ENCODE assay signal across 9 cellular contexts in the genomic region with DNA sequence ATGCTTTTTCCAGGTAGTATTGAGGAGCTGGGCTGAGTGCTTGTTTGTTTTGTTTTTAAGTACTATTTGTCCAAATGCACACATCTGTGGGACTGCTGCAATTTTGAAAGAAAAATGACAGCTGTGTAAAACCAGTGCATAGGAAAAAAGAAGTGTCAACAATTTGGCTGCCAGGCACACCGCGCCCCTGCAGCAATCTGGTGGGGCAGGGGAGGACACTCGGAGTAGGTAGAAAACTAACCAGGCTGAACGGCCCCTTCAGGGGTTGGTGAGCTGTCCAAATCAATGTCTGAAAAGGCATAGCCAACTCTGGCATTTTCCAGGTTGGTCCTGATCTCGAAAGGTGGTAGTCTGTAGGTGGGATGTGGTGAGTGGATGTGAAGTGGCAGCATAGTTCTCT. TPM values are rescaled to one million over a fixed set of nuclear protein-coding genes. Genes with fewer than 3 reads are reported as not detected.
DNase-seq lines count a peak whose midpoint lies in the region; TF ChIP-seq lines count a peak whose summit lies in the region.
"Had no signal": no experiment of that assay in that cellular context is flagged by ENCODE, and none has a peak within 500 bp of the region (broad histone marks: within the 10 kb centered on the region; RNA-seq: fewer than 3 reads in every experiment).

No MANE protein-coding gene starts in this region.

- H3K79me2 ChIP-seq in OCI-LY7 (ENCODE audit: insufficient read depth, low read depth, low read length), result no peaks in the 10 kb centered on the region

- H3K36me3 Mint-ChIP-seq in CD8-positive, alpha-beta memory T cell, result no peaks in the 10 kb centered on the region
- peaks cover 6% of the 10 kb centered on the region for H3K36me3 Mint-ChIP-seq in activated CD4-positive, alpha-beta memory T cell treated with anti-CD3 and anti-CD28 coated beads, Interleukin-2, amount 10 ng/mL, durations not matched to agents 7 days and 5 days (ENCODE audit: low read depth)

- no TSS peak for BruUV-seq in OCI-LY7 (replicated peaks; lab: Mats Ljungman, UMichigan)

- no peaks in the 10 kb centered on the region for H3K4me1 ChIP-seq in CD8-positive, alpha-beta memory T cell (ENCODE audit: insufficient read depth, low read length)
- no peaks in the 10 kb centered on the region for H3K4me1 ChIP-seq in ovary (ENCODE audit: insufficient read depth)
- H3K4me1 ChIP-seq in tibial nerve, result peaks cover 0 to 6% (median 0%) of the 10 kb centered on the region in 4 donors
- H3K4me1 ChIP-seq in OCI-LY7 (ENCODE audit: insufficient read depth, low read length, poor library complexity, severe bottlenecking), result no peaks in the 10 kb centered on the region

- peaks cover 4 to 11% (median 4%) of the 10 kb centered on the region in 3 donors for H3K4me1 Mint-ChIP-seq in CD8-positive, alpha-beta memory T cell
- peaks cover 23% of the 10 kb centered on the region for H3K4me1 Mint-ChIP-seq in activated CD4-positive, alpha-beta memory T cell treated with anti-CD3 and anti-CD28 coated beads, Interleukin-2, amount 10 ng/mL, durations not matched to agents 7 days and 5 days

- H3K9me3 ChIP-seq in CD8-positive, alpha-beta memory T cell (ENCODE audit: low read length), result no peaks in the 10 kb centered on the region
- no peaks in the 10 kb centered on the region for H3K9me3 ChIP-seq in ovary
- no peaks in the 10 kb centered on the region for H3K9me3 ChIP-seq in tibial nerve
- H3K9me3 ChIP-seq in OCI-LY7 (ENCODE audit: low read length), result no peaks in the 10 kb centered on the region

- no peaks in the 10 kb centered on the region for H4K20me1 ChIP-seq in OCI-LY7 (ENCODE audit: insufficient read depth, low read length)

- TF ChIP-seq POLR2A in ovary (IDR thresholded peaks at IDR 0.05) (no peak), tibial nerve (IDR thresholded peaks at IDR 0.05) (no peak)

- peaks cover 0 to 2% of the 10 kb centered on the region in 2 donors for H3K27me3 Mint-ChIP-seq in CD8-positive, alpha-beta memory T cell
- H3K27me3 Mint-ChIP-seq in activated CD4-positive, alpha-beta memory T cell treated with anti-CD3 and anti-CD28 coated beads, Interleukin-2, amount 10 ng/mL, durations not matched to agents 7 days and 5 days, result no peaks in the 10 kb centered on the region

- 52 to 59% (median 53%) methylated on average over 5 of the region's 5 CpGs for WGBS in ovary, 3 donors
- WGBS in tibial nerve, 2 donors, result 82 to 98% methylated on average over 5 of the region's 5 CpGs

- peak overlapping the region in 2 of 8 donors; percentile 64 to 74 for H3K27ac Mint-ChIP-seq in CD8-positive, alpha-beta memory T cell
- peak overlapping the region; percentile 60 for H3K27ac Mint-ChIP-seq in activated CD4-positive, alpha-beta memory T cell treated with anti-CD3 and anti-CD28 coated beads, Interleukin-2, amount 10 ng/mL, durations not matched to agents 7 days and 5 days

- no peaks in the 10 kb centered on the region for H3K9me2 ChIP-seq in OCI-LY7 (ENCODE audit: insufficient read depth, low read length)

- CTCF ChIA-PET in CD8-positive, alpha-beta memory T cell (lab: Charles Lee), result no interaction called here
- CTCF ChIA-PET in activated CD4-positive, alpha-beta memory T cell treated with anti-CD3 and anti-CD28 coated beads, Interleukin-2, amount 10 ng/mL, durations not matched to agents 7 days and 5 days (lab: Charles Lee), result no interaction called here
- CTCF ChIA-PET in OCI-LY7 (lab: Charles Lee; ENCODE audit: unreplicated experiment), result no interaction called here

- intact Hi-C loops in ovary (cut with DNase I) (no loop called here), OCI-LY7 (cut with micrococcal nuclease; ENCODE audit: unreplicated experiment) (no loop called here)

- TF ChIP-seq EP300 in ovary (IDR thresholded peaks at IDR 0.05), result no peak
- no peak for TF ChIP-seq EP300 in tibial nerve (IDR thresholded peaks at IDR 0.05)

- peak overlapping the region in 5 of 7 donors; percentile 40 to 73 (median 63) for H3K4me3 Mint-ChIP-seq in CD8-positive, alpha-beta memory T cell
- H3K4me3 Mint-ChIP-seq in activated CD4-positive, alpha-beta memory T cell treated with anti-CD3 and anti-CD28 coated beads, Interleukin-2, amount 10 ng/mL, durations not matched to agents 7 days and 5 days, result peak overlapping the region; percentile 77

- no peaks in the 10 kb centered on the region for H3K36me3 ChIP-seq in CD8-positive, alpha-beta memory T cell (ENCODE audit: insufficient read depth, low read length)
- H3K36me3 ChIP-seq in ovary, result no peaks in the 10 kb centered on the region
- H3K36me3 ChIP-seq in tibial nerve, result no peaks in the 10 kb centered on the region
- H3K36me3 ChIP-seq in OCI-LY7 (ENCODE audit: insufficient read depth, low read length), result no peaks in the 10 kb centered on the region

- TF ChIP-seq CTCF in fibroblast of mammary gland (conservative IDR thresholded peaks at IDR 0.05; ENCODE audit: control insufficient read depth, insufficient read depth, low read depth, low read length), result no peak
- no peak for TF ChIP-seq CTCF in ovary (IDR thresholded peaks at IDR 0.05)
- no peak for TF ChIP-seq CTCF in tibial nerve (IDR thresholded peaks at IDR 0.05)
- TF ChIP-seq CTCF in OCI-LY7 (conservative IDR thresholded peaks at IDR 0.05; ENCODE audit: low read length), result no peak

- no peak overlapping the region for H3K4me2 ChIP-seq in OCI-LY7 (ENCODE audit: low read length)

- H3K9me3 Mint-ChIP-seq in CD8-positive, alpha-beta memory T cell, result peaks cover 0 to 6% (median 0%) of the 10 kb centered on the region in 5 donors
- no peaks in the 10 kb centered on the region for H3K9me3 Mint-ChIP-seq in activated CD4-positive, alpha-beta memory T cell treated with anti-CD3 and anti-CD28 coated beads, Interleukin-2, amount 10 ng/mL, durations not matched to agents 7 days and 5 days

- no peaks in the 10 kb centered on the region for H3K27me3 ChIP-seq in CD8-positive, alpha-beta memory T cell (ENCODE audit: insufficient read depth, low read length, poor library complexity, severe bottlenecking)
- H3K27me3 ChIP-seq in ovary, result no peaks in the 10 kb centered on the region
- no peaks in the 10 kb centered on the region for H3K27me3 ChIP-seq in tibial nerve

- H3K27ac ChIP-seq in CD8-positive, alpha-beta memory T cell (ENCODE audit: low read depth, low read length), result no peak overlapping the region
- H3K27ac ChIP-seq in ovary (no peak overlapping the region), tibial nerve (peak overlapping the region in 1 of 4 donors; percentile 8), OCI-LY7 (ENCODE audit: low read depth, low read length, poor library complexity, severe bottlenecking) (no peak overlapping the region)

- POLR2A ChIA-PET in CD8-positive, alpha-beta memory T cell (lab: Charles Lee), result no interaction called here
- POLR2A ChIA-PET in activated CD4-positive, alpha-beta memory T cell treated with anti-CD3 and anti-CD28 coated beads, Interleukin-2, amount 10 ng/mL, durations not matched to agents 7 days and 5 days (lab: Charles Lee), result no interaction called here
- POLR2A ChIA-PET in OCI-LY7 (lab: Charles Lee), result no interaction called here

- no peak overlapping the region for H3K4me3 ChIP-seq in CD8-positive, alpha-beta memory T cell (ENCODE audit: low read length)
- peak overlapping the region; percentile 60 for H3K4me3 ChIP-seq in fibroblast of mammary gland (ENCODE audit: control insufficient read depth, low read depth, low read length)
- H3K4me3 ChIP-seq in ovary, result peak overlapping the region; percentile 57
- H3K4me3 ChIP-seq in tibial nerve, result peak overlapping the region in 1 of 4 donors; percentile 66
- no peak overlapping the region for H3K4me3 ChIP-seq in OCI-LY7 (ENCODE audit: low read depth, low read length, poor library complexity, severe bottlenecking)

- DNase-seq in CD8-positive, alpha-beta memory T cell, result no peak
- no peak for DNase-seq in activated CD4-positive, alpha-beta memory T cell treated with anti-CD3 and anti-CD28 coated beads, Interleukin-2, amount 10 ng/mL, durations not matched to agents 7 days and 5 days
- DNase-seq in fibroblast of mammary gland (ENCODE audit: low read depth) (no peak), ovary (no peak), tibial nerve (ENCODE audit: low spot score in 2 of 2) (no peak), OCI-LY7 (ENCODE audit: low spot score) (no peak), germinal center (ENCODE audit: low spot score) (no peak), NCI-H2196 (lab: John Stamatoyannopoulos, UW; ENCODE audit: unreplicated experiment) (no peak)
- DNase-seq: NCI-H2171 treated with DMSO at 0.1 percent for 48 hours had no signal

- no peak overlapping the region for H2AFZ ChIP-seq in OCI-LY7 (ENCODE audit: low read length)

RNA-seq across cellular contexts. Expression of a gene that starts 1.1 kb away (rescaled TPM):
- total RNA-seq in CD8-positive, alpha-beta memory T cell, result 1 to 10 TPM in 1 of 2 experiments, under 1 TPM in 1; 0.88 to 1.4 TPM
- polyA plus RNA-seq in CD8-positive, alpha-beta memory T cell, result 19.3 TPM
- total RNA-seq in activated CD4-positive, alpha-beta memory T cell treated with anti-CD3 and anti-CD28 coated beads, Interleukin-2, amount 10 ng/mL, durations not matched to agents 7 days and 5 days, result 10 to 100 TPM; 20.5 to 20.8 TPM
- total RNA-seq in ovary (10 to 100 TPM in 6 of 7 donors, 1 to 10 TPM in 1; 7.5 to 73.9 (median 34.0) TPM), tibial nerve (10 to 100 TPM in 1 of 4 donors, 1 to 10 TPM in 3; 3.3 to 10.6 (median 7.0) TPM), OCI-LY7 (2022) (not detected in 2 replicates)
- 10 to 100 TPM; 51.7 to 77.2 TPM for polyA plus RNA-seq in ovary
- total RNA-seq in OCI-LY7 (2014; rRNA removed; shearing (Covaris generic)), result not detected in 2 replicates

Comparison
In these comparisons a context has a peak if more than half of its experiments do, and no peak if none do; other contexts are left out.
1. H3K4me3 ChIP-seq: peak in fibroblast of mammary gland (single experiment) and ovary (single experiment); none in CD8-positive, alpha-beta memory T cell (single experiment) and OCI-LY7 (single experiment).